ENCODE assay signal across 8 cellular contexts in genomic region chr22:20495861-20496681, GRCh38. TPM values are rescaled to one million over a fixed set of nuclear protein-coding genes. Genes with fewer than 3 reads are reported as not detected.
DNase-seq lines count a peak whose midpoint lies in the region; ATAC-seq and TF ChIP-seq lines count a peak whose summit lies in the region.

No MANE protein-coding gene starts in this region.

- peaks cover 0 to 1% of the 10 kb centered on the region in 2 donors for H3K27me3 Mint-ChIP-seq in CD8-positive, alpha-beta memory T cell
- H3K27me3 Mint-ChIP-seq in memory B cell, result no peaks in the 10 kb centered on the region

- peak overlapping the region; percentile 93 for H3K4me3 ChIP-seq in CD8-positive, alpha-beta memory T cell (ENCODE audit: low read length)
- H3K4me3 ChIP-seq in HL-60 (replicated peaks; ENCODE audit: insufficient read depth, low read length), result peak overlapping the region; percentile 67
- H3K4me3 ChIP-seq in effector memory CD4-positive, alpha-beta T cell (ENCODE audit: insufficient read depth, low read depth, low read length, poor library complexity, severe bottlenecking), result peak overlapping the region; percentile 77

- CTCF ChIA-PET in CD8-positive, alpha-beta memory T cell (lab: Charles Lee), result interaction anchor here (1.0 to 1.7 kb wide), 4 partner anchors 11 to 79 kb away, joined by 3 to 6 read pairs (median 4); partner anchors contain the start of gene MED15

- H3K4me3 Mint-ChIP-seq in CD8-positive, alpha-beta memory T cell, result peak overlapping the region; percentile 87 to 96 (median 95)
- peak overlapping the region; percentile 100 for H3K4me3 Mint-ChIP-seq in memory B cell

- peak; percentile 52 for TF ChIP-seq CTCF in HL-60 (IDR thresholded peaks at IDR 0.05; ENCODE audit: insufficient read depth, low read length)

- peak overlapping the region; percentile 77 to 99 (median 96) for H3K27ac Mint-ChIP-seq in CD8-positive, alpha-beta memory T cell
- peak overlapping the region; percentile 99 for H3K27ac Mint-ChIP-seq in memory B cell

- peak; percentile 90 to 94 (median 92) for DNase-seq in CD8-positive, alpha-beta memory T cell
- peak; percentile 70 to 84 for DNase-seq in HL-60 (ENCODE audit: low read depth in 1 of 2, low spot score in 1 of 2)
- peak; percentile 46 for DNase-seq in NK-92 (lab: John Stamatoyannopoulos, UW; ENCODE audit: unreplicated experiment)
- peak; percentile 69 to 88 (median 76) for DNase-seq in activated CD8-positive, alpha-beta memory T cell treated with anti-CD3 and anti-CD28 coated beads for 48 hours (ENCODE audit: low read depth in 2 of 3, low spot score in 2 of 3)
- peak; percentile 84 to 88 (median 87) for DNase-seq in effector memory CD4-positive, alpha-beta T cell
- DNase-seq in memory B cell (ENCODE audit: low spot score in 2 of 2), result peak; percentile 71 to 93
- peak; percentile 82 for DNase-seq in stimulated activated CD8-positive, alpha-beta memory T cell treated with anti-CD3 and anti-CD28 coated beads, Interleukin-12 subunit alpha, Interleukin-12 subunit beta, amount 100 ng/mL, for 1 hour (ENCODE audit: low read depth)

- peaks cover 29 to 54% (median 34%) of the 10 kb centered on the region in 3 donors for H3K4me1 Mint-ChIP-seq in CD8-positive, alpha-beta memory T cell
- peaks cover 30% of the 10 kb centered on the region for H3K4me1 Mint-ChIP-seq in memory B cell

- H3K9me3 ChIP-seq in CD8-positive, alpha-beta memory T cell (ENCODE audit: low read length), result no peaks in the 10 kb centered on the region
- no peaks in the 10 kb centered on the region for H3K9me3 ChIP-seq in effector memory CD4-positive, alpha-beta T cell (ENCODE audit: control insufficient read depth, low read length)

- peak; percentile 81 for ATAC-seq in GM19452 (IDR thresholded peaks at IDR 0.05; ENCODE audit: unreplicated experiment)
- ATAC-seq in memory B cell (ENCODE audit: low read depth), result peak; percentile 95

- H3K27me3 ChIP-seq in CD8-positive, alpha-beta memory T cell (ENCODE audit: insufficient read depth, low read length, poor library complexity, severe bottlenecking), result no peaks in the 10 kb centered on the region
- no peaks in the 10 kb centered on the region for H3K27me3 ChIP-seq in HL-60 (ENCODE audit: insufficient read depth, poor library complexity, severe bottlenecking)
- no peaks in the 10 kb centered on the region for H3K27me3 ChIP-seq in effector memory CD4-positive, alpha-beta T cell (replicated peaks; ENCODE audit: control insufficient read depth, insufficient read depth, low read length, poor library complexity, severe bottlenecking)

- peaks cover 0 to 19% (median 1%) of the 10 kb centered on the region in 3 donors for H3K36me3 Mint-ChIP-seq in CD8-positive, alpha-beta memory T cell
- peaks cover 1% of the 10 kb centered on the region for H3K36me3 Mint-ChIP-seq in memory B cell

- H3K9me3 Mint-ChIP-seq in CD8-positive, alpha-beta memory T cell, result no peaks in the 10 kb centered on the region
- no peaks in the 10 kb centered on the region for H3K9me3 Mint-ChIP-seq in memory B cell

- peak overlapping the region; percentile 96 for H3K27ac ChIP-seq in CD8-positive, alpha-beta memory T cell (ENCODE audit: low read depth, low read length)
- H3K27ac ChIP-seq in HL-60 (replicated peaks), result peak overlapping the region; percentile 76
- H3K27ac ChIP-seq in effector memory CD4-positive, alpha-beta T cell (ENCODE audit: insufficient read depth, low read length, poor library complexity, severe bottlenecking), result peak overlapping the region; percentile 93

- no peaks in the 10 kb centered on the region for H3K36me3 ChIP-seq in CD8-positive, alpha-beta memory T cell (ENCODE audit: insufficient read depth, low read length)
- H3K36me3 ChIP-seq in effector memory CD4-positive, alpha-beta T cell (ENCODE audit: control insufficient read depth, insufficient read depth, low read length), result no peaks in the 10 kb centered on the region

- POLR2A ChIA-PET in CD8-positive, alpha-beta memory T cell (lab: Charles Lee), result interaction anchor here (0.5 to 2.5 kb wide), 2 partner anchors 32 to 200 kb away, joined by 3 to 15 read pairs; no protein-coding TSS in a partner anchor

- peaks cover 29% of the 10 kb centered on the region for H3K4me1 ChIP-seq in CD8-positive, alpha-beta memory T cell (ENCODE audit: insufficient read depth, low read length)
- H3K4me1 ChIP-seq in effector memory CD4-positive, alpha-beta T cell (ENCODE audit: control insufficient read depth, insufficient read depth, low read length, poor library complexity, severe bottlenecking), result peaks cover 15% of the 10 kb centered on the region

RNA-seq across cellular contexts. Expression of gene KLHL22, which starts 0.5 kb away (rescaled TPM):
- total RNA-seq in CD8-positive, alpha-beta memory T cell, result 10 to 100 TPM; 17.2 to 17.6 TPM
- 25.4 TPM for polyA plus RNA-seq in CD8-positive, alpha-beta memory T cell

RNA-seq across cellular contexts. Expression of gene MED15, which starts 11.3 kb away (rescaled TPM):
- 100 to 1,000 TPM in 1 of 2 experiments, 10 to 100 TPM in 1; 98.0 to 106 TPM for total RNA-seq in CD8-positive, alpha-beta memory T cell
- 120 TPM for polyA plus RNA-seq in CD8-positive, alpha-beta memory T cell

RNA-seq across cellular contexts. Expression of gene SCARF2, which starts 58.4 kb away (rescaled TPM):
- total RNA-seq in CD8-positive, alpha-beta memory T cell, result under 1 TPM; 0.31 to 0.50 TPM
- polyA plus RNA-seq in CD8-positive, alpha-beta memory T cell, result 1.5 TPM

Comparison
In these comparisons a context has a peak if more than half of its experiments do, and no peak if none do; other contexts are left out.
1. Peak in every context shown above with its lines: DNase-seq, ATAC-seq, H3K4me3 ChIP-seq and H3K27ac ChIP-seq.